In the genomic region with DNA sequence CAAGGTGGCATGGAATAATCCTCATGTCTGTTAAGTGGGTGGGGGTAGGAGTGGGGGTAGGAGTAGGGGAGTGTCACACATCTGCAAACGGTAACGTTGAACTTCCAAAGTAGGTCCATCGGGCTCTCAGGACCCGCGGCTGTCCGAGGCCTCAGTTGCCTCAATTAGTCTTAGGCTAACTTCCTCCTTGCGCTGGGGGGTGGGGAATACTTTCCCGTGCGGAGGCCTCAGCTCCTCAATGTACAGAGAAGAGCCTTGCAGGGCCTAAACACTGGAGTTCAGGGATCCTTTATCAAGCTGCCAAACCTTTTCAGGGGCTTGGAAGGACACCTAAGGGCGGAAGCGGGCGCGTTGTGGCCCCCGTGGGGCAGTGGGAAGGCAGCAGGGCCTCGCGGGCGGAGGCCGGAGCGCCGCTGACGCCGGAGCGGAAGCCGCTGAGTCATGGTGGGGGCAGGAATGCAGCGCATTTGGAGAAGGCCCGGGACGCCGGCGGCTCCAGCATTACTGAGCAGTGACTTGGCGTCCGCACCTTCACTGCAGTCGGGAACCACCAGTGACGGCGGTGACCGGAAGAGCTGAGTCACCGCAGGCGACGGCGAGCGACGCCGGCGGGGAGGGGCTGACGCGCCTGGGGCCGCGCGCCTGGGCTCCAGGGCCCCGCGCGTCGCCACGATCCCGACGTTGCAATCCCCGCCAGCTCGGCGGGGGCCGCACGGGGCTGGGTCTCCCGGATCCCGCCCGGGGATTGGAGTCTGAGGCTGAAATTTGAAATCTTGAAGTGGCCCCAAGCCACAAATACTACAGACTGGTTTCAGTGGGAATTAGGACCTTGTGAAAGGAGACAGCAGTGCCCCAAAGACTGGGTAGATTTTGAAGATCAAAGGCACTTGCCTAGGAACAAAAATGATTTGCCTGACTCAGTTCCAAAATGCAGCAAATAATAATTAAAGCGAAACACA, we compare ENCODE assay signal across 8 cellular contexts. TPM values are rescaled to one million over a fixed set of nuclear protein-coding genes. Genes with fewer than 3 reads are reported as not detected.
A peak's percentile ranks its signal among the peaks of the same experiment; 100 is the strongest.
DNase-seq lines count a peak whose midpoint lies in the region; ATAC-seq and TF ChIP-seq lines count a peak whose summit lies in the region.

No MANE protein-coding gene starts in this region.

- H4K8ac ChIP-seq in trophoblast cell (ENCODE audit: low read depth, low read length): peak overlapping the region; percentile 89

- no peaks in the 10 kb centered on the region for H3K36me3 ChIP-seq in trophoblast cell (ENCODE audit: control insufficient read depth in 1 of 2, insufficient read depth in 2 of 2, low read length in 2 of 2)
- H3K36me3 ChIP-seq in tibial nerve: no peaks in the 10 kb centered on the region

- peak overlapping the region; percentile 97 for H4K12ac ChIP-seq in trophoblast cell (ENCODE audit: low read depth, low read length)

- peak overlapping the region; percentile 70 for H2AK5ac ChIP-seq in trophoblast cell (ENCODE audit: low read length)

- peak overlapping the region; percentile 78 for H3K4ac ChIP-seq in trophoblast cell (ENCODE audit: low read depth, low read length)

- intact Hi-C loops in cardiac septum (cut with DNase I): loop anchor here (1.0 to 10.0 kb wide), 4 partner anchors 21 to 159 kb away; a partner anchor contains a TSS

- peak overlapping the region; percentile 73 for H3K4me3 Mint-ChIP-seq in activated naive CD8-positive, alpha-beta T cell treated with anti-CD3 and anti-CD28 coated beads, Interleukin-2, amount 50 U/mL, for 24 hours

- peak overlapping the region; percentile 66 for H3K4me2 ChIP-seq in trophoblast cell (ENCODE audit: low read length)

- peak overlapping the region; percentile 98 for H4K91ac ChIP-seq in trophoblast cell (ENCODE audit: low read depth, low read length)

- H3K27ac ChIP-seq in trophoblast cell (ENCODE audit: low read depth, low read length): peak overlapping the region; percentile 99
- peak overlapping the region; percentile 85 to 99 (median 98) for H3K27ac ChIP-seq in tibial nerve

- H3K4me1 Mint-ChIP-seq in activated naive CD8-positive, alpha-beta T cell treated with anti-CD3 and anti-CD28 coated beads, Interleukin-2, amount 50 U/mL, for 24 hours: peaks cover 36% of the 10 kb centered on the region

- peak overlapping the region; percentile 67 for H2AFZ ChIP-seq in trophoblast cell (ENCODE audit: insufficient read depth, low read length, poor library complexity)

- peaks cover 18 to 19% of the 10 kb centered on the region in 2 experiments for H3K4me1 ChIP-seq in trophoblast cell (ENCODE audit: control insufficient read depth in 1 of 2, insufficient read depth in 2 of 2, low read length in 2 of 2)
- H3K4me1 ChIP-seq in tibial nerve: peaks cover 0 to 14% (median 0%) of the 10 kb centered on the region in 4 donors

- H3K27ac Mint-ChIP-seq in activated naive CD8-positive, alpha-beta T cell treated with anti-CD3 and anti-CD28 coated beads, Interleukin-2, amount 50 U/mL, for 24 hours: peak overlapping the region; percentile 86

- H3K27me3 ChIP-seq in trophoblast cell (ENCODE audit: insufficient read depth, low read length) (no peaks in the 10 kb centered on the region), tibial nerve (no peaks in the 10 kb centered on the region)

- H3K79me1 ChIP-seq in trophoblast cell (ENCODE audit: low read length): peaks cover 36% of the 10 kb centered on the region

- peak in 1 of 2 donors; percentile 41 for TF ChIP-seq POLR2A in tibial nerve (IDR thresholded peaks at IDR 0.05)

- no peak overlapping the region for H3K9ac ChIP-seq in trophoblast cell (ENCODE audit: low read length)

- H3K4me3 ChIP-seq in trophoblast cell (ENCODE audit: low read depth, low read length) (no peak overlapping the region), tibial nerve (peak overlapping the region; percentile 29 to 78 (median 56))

- no peaks in the 10 kb centered on the region for H3K9me3 ChIP-seq in trophoblast cell (ENCODE audit: insufficient read depth, low read depth, low read length)
- no peaks in the 10 kb centered on the region for H3K9me3 ChIP-seq in tibial nerve

- H3K9me3 Mint-ChIP-seq in activated naive CD8-positive, alpha-beta T cell treated with anti-CD3 and anti-CD28 coated beads, Interleukin-2, amount 50 U/mL, for 24 hours: no peaks in the 10 kb centered on the region

- H3K36me3 Mint-ChIP-seq in activated naive CD8-positive, alpha-beta T cell treated with anti-CD3 and anti-CD28 coated beads, Interleukin-2, amount 50 U/mL, for 24 hours (ENCODE audit: low read depth): no peaks in the 10 kb centered on the region

- peak overlapping the region; percentile 89 for H3K18ac ChIP-seq in trophoblast cell (ENCODE audit: low read length)

- peaks cover 14% of the 10 kb centered on the region for H3K79me2 ChIP-seq in trophoblast cell (ENCODE audit: control insufficient read depth, insufficient read depth, low read length, poor library complexity)

- in situ Hi-C loops in GM13976 (cut with MboI; ENCODE audit: low sequenced_read_pairs, unreplicated experiment): no loop called here

- H2BK12ac ChIP-seq in trophoblast cell (ENCODE audit: low read length): peak overlapping the region; percentile 90

- H2BK120ac ChIP-seq in trophoblast cell (ENCODE audit: insufficient read depth, low read length, poor library complexity): peak overlapping the region; percentile 97

- no peaks in the 10 kb centered on the region for H3K27me3 Mint-ChIP-seq in activated naive CD8-positive, alpha-beta T cell treated with anti-CD3 and anti-CD28 coated beads, Interleukin-2, amount 50 U/mL, for 24 hours

- peak; percentile 97 for ATAC-seq in HG02840 (IDR thresholded peaks at IDR 0.05; ENCODE audit: low FRiP score, unreplicated experiment)
- peak; percentile 96 for ATAC-seq in activated naive CD8-positive, alpha-beta T cell treated with anti-CD3 and anti-CD28 coated beads, Interleukin-2, amount 50 U/mL, for 24 hours

- H3K14ac ChIP-seq in trophoblast cell (ENCODE audit: low read length): peak overlapping the region; percentile 94

- peak overlapping the region; percentile 98 for H2BK5ac ChIP-seq in trophoblast cell (ENCODE audit: low read depth, low read length, poor library complexity)

- DNase-seq in GM13976 (ENCODE audit: low spot score) (peak; percentile 96), NCI-H1417 treated with DMSO at 0.1 percent for 48 hours (lab: John Stamatoyannopoulos, UW) (peak; percentile 77), SW 1271 (lab: John Stamatoyannopoulos, UW) (peak; percentile 91 to 95), cardiac septum (ENCODE audit: low spot score) (peak; percentile 98), trophoblast cell (peak; percentile 99), tibial nerve (ENCODE audit: low spot score in 2 of 2) (peak; percentile 82)
- peak; percentile 88 for DNase-seq in activated naive CD8-positive, alpha-beta T cell treated with anti-CD3 and anti-CD28 coated beads, Interleukin-2, amount 50 U/mL, for 24 hours

- TF ChIP-seq CTCF in GM13976 (IDR thresholded peaks at IDR 0.05; ENCODE audit: borderline replicate concordance, control extremely low read depth, extremely low read depth, insufficient read depth, missing control alignments) (no peak), tibial nerve (IDR thresholded peaks at IDR 0.05) (peak in 2 of 5 experiments; percentile 8 to 37)

- H3K23ac ChIP-seq in trophoblast cell (ENCODE audit: low read length): no peak overlapping the region

- WGBS in trophoblast cell (ENCODE audit: extremely low coverage, insufficient coverage, insufficient read length): no CpG with 5 or more reads among the region's 64 CpGs
- WGBS in tibial nerve, 2 donors: 1 to 2% methylated on average over 53 to 63 of the region's 64 CpGs

- peak; percentile 76 to 94 for TF ChIP-seq EP300 in tibial nerve (IDR thresholded peaks at IDR 0.05)

RNA-seq across cellular contexts. Expression of a gene that starts 20.2 kb away (rescaled TPM):
- total RNA-seq in cardiac septum: 143 TPM
- polyA plus RNA-seq in trophoblast cell (2013): 96.6 and 98.3 TPM in 2 replicates
- total RNA-seq in tibial nerve: 10 to 100 TPM; 57.7 to 92.9 (median 65.3) TPM

RNA-seq across cellular contexts. Expression of a gene that starts 49.8 kb away (rescaled TPM):
- total RNA-seq in cardiac septum: 18.2 TPM
- 67.0 and 71.4 TPM in 2 replicates for polyA plus RNA-seq in trophoblast cell (2013)
- 10 to 100 TPM; 26.0 to 31.2 (median 28.9) TPM for total RNA-seq in tibial nerve
